Comparison of ENCODE assay signal across 2 cellular contexts in the genomic region with DNA sequence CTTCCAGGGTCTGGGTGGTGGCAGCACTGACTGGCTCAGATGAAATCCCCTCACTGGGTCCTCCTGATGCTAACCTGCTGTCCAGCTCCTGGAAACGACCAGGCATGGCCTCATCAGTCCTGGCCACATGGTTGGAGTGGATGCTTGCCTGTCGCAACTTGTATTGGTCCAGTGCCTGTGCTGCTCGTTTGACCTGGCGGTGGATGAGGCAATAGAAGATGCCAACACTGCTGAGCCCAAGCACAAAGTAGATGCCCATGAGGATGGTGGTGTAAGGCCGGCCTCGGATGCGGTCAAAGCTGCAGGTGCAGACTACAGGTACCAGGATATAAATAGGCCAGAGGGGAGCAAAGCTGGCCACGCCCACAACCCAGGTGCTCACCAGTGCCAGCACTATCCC.
TF ChIP-seq lines count a peak whose summit lies in the region.

No MANE protein-coding gene starts in this region.

TF ChIP-seq in liver, 16 proteins besides CTCF, POLR2A, EP300 and RAD21:
- TF ChIP-seq YY1 (IDR thresholded peaks at IDR 0.05) (no peak), HNF4A (conservative IDR thresholded peaks at IDR 0.05) (no peak), FOXA2 (IDR thresholded peaks at IDR 0.05) (no peak)
- TF ChIP-seq, protein P1, sequence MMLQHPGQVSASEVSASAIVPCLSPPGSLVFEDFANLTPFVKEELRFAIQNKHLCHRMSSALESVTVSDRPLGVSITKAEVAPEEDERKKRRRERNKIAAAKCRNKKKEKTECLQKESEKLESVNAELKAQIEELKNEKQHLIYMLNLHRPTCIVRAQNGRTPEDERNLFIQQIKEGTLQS (IDR thresholded peaks at IDR 0.05) = no peak
- TF ChIP-seq, protein P2, sequence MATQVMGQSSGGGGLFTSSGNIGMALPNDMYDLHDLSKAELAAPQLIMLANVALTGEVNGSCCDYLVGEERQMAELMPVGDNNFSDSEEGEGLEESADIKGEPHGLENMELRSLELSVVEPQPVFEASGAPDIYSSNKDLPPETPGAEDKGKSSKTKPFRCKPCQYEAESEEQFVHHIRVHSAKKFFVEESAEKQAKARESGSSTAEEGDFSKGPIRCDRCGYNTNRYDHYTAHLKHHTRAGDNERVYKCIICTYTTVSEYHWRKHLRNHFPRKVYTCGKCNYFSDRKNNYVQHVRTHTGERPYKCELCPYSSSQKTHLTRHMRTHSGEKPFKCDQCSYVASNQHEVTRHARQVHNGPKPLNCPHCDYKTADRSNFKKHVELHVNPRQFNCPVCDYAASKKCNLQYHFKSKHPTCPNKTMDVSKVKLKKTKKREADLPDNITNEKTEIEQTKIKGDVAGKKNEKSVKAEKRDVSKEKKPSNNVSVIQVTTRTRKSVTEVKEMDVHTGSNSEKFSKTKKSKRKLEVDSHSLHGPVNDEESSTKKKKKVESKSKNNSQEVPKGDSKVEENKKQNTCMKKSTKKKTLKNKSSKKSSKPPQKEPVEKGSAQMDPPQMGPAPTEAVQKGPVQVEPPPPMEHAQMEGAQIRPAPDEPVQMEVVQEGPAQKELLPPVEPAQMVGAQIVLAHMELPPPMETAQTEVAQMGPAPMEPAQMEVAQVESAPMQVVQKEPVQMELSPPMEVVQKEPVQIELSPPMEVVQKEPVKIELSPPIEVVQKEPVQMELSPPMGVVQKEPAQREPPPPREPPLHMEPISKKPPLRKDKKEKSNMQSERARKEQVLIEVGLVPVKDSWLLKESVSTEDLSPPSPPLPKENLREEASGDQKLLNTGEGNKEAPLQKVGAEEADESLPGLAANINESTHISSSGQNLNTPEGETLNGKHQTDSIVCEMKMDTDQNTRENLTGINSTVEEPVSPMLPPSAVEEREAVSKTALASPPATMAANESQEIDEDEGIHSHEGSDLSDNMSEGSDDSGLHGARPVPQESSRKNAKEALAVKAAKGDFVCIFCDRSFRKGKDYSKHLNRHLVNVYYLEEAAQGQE (IDR thresholded peaks at IDR 0.05) = peak; percentile 70
- TF ChIP-seq, protein P3, sequence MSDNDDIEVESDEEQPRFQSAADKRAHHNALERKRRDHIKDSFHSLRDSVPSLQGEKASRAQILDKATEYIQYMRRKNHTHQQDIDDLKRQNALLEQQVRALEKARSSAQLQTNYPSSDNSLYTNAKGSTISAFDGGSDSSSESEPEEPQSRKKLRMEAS (IDR thresholded peaks at IDR 0.05) = no peak

TF ChIP-seq in HepG2, 621 proteins besides CTCF, POLR2A, EP300 and RAD21:
- TF ChIP-seq, protein P4, sequence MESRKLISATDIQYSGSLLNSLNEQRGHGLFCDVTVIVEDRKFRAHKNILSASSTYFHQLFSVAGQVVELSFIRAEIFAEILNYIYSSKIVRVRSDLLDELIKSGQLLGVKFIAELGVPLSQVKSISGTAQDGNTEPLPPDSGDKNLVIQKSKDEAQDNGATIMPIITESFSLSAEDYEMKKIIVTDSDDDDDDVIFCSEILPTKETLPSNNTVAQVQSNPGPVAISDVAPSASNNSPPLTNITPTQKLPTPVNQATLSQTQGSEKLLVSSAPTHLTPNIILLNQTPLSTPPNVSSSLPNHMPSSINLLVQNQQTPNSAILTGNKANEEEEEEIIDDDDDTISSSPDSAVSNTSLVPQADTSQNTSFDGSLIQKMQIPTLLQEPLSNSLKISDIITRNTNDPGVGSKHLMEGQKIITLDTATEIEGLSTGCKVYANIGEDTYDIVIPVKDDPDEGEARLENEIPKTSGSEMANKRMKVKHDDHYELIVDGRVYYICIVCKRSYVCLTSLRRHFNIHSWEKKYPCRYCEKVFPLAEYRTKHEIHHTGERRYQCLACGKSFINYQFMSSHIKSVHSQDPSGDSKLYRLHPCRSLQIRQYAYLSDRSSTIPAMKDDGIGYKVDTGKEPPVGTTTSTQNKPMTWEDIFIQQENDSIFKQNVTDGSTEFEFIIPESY (CRISPR knock-in tag; IDR thresholded peaks at IDR 0.05) = no peak
- TF ChIP-seq, protein P5, sequence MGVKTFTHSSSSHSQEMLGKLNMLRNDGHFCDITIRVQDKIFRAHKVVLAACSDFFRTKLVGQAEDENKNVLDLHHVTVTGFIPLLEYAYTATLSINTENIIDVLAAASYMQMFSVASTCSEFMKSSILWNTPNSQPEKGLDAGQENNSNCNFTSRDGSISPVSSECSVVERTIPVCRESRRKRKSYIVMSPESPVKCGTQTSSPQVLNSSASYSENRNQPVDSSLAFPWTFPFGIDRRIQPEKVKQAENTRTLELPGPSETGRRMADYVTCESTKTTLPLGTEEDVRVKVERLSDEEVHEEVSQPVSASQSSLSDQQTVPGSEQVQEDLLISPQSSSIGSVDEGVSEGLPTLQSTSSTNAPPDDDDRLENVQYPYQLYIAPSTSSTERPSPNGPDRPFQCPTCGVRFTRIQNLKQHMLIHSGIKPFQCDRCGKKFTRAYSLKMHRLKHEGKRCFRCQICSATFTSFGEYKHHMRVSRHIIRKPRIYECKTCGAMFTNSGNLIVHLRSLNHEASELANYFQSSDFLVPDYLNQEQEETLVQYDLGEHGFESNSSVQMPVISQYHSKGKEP (CRISPR knock-in tag; IDR thresholded peaks at IDR 0.05) = no peak
- no peak for TF ChIP-seq ZNF335 (CRISPR knock-in tag; IDR thresholded peaks at IDR 0.05)
- no peak for TF ChIP-seq ZNF235 (CRISPR knock-in tag; IDR thresholded peaks at IDR 0.05; ENCODE audit: borderline replicate concordance)
- TF ChIP-seq FOXA1 (IDR thresholded peaks at IDR 0.05) = no peak
- TF ChIP-seq FOXA1 (CRISPR knock-in tag; IDR thresholded peaks at IDR 0.05) = no peak
- no peak for TF ChIP-seq NFE2 (CRISPR knock-in tag; IDR thresholded peaks at IDR 0.05)
- TF ChIP-seq NRL (CRISPR knock-in tag; IDR thresholded peaks at IDR 0.05; ENCODE audit: borderline replicate concordance) = no peak
- TF ChIP-seq, protein P6, sequence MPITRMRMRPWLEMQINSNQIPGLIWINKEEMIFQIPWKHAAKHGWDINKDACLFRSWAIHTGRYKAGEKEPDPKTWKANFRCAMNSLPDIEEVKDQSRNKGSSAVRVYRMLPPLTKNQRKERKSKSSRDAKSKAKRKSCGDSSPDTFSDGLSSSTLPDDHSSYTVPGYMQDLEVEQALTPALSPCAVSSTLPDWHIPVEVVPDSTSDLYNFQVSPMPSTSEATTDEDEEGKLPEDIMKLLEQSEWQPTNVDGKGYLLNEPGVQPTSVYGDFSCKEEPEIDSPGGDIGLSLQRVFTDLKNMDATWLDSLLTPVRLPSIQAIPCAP (CRISPR knock-in tag; IDR thresholded peaks at IDR 0.05; ENCODE audit: low read depth) = no peak
- no peak for TF ChIP-seq SMC3 (IDR thresholded peaks at IDR 0.05; ENCODE audit: low read length)
- TF ChIP-seq, protein P7, sequence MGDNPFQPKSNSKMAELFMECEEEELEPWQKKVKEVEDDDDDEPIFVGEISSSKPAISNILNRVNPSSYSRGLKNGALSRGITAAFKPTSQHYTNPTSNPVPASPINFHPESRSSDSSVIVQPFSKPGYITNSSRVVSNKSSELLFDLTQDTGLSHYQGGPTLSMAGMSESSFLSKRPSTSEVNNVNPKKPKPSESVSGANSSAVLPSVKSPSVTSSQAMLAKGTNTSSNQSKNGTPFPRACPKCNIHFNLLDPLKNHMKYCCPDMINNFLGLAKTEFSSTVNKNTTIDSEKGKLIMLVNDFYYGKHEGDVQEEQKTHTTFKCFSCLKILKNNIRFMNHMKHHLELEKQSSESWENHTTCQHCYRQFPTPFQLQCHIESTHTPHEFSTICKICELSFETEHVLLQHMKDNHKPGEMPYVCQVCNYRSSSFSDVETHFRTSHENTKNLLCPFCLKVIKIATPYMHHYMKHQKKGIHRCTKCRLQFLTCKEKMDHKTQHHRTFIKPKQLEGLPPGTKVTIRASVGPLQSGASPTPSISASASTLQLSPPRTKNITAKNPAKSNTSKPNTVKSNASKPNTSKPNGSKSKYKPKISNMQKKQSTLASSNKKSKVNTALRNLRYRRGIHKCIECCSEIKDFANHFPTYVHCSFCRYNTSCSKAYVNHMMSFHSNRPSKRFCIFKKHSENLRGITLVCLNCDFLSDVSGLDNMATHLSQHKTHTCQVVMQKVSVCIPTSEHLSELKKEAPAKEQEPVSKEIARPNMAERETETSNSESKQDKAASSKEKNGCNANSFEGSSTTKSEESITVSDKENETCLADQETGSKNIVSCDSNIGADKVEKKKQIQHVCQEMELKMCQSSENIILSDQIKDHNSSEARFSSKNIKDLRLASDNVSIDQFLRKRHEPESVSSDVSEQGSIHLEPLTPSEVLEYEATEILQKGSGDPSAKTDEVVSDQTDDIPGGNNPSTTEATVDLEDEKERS (CRISPR knock-in tag; IDR thresholded peaks at IDR 0.05) = no peak
- no peak for TF ChIP-seq ASH2L (IDR thresholded peaks at IDR 0.05; ENCODE audit: insufficient read length, low read depth, low read length)
- TF ChIP-seq, protein P8, sequence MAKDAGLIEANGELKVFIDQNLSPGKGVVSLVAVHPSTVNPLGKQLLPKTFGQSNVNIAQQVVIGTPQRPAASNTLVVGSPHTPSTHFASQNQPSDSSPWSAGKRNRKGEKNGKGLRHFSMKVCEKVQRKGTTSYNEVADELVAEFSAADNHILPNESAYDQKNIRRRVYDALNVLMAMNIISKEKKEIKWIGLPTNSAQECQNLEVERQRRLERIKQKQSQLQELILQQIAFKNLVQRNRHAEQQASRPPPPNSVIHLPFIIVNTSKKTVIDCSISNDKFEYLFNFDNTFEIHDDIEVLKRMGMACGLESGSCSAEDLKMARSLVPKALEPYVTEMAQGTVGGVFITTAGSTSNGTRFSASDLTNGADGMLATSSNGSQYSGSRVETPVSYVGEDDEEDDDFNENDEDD (CRISPR knock-in tag; IDR thresholded peaks at IDR 0.05; ENCODE audit: borderline replicate concordance) = no peak
- TF ChIP-seq CAMTA2 (CRISPR knock-in tag; IDR thresholded peaks at IDR 0.05; ENCODE audit: borderline replicate concordance) = no peak
- TF ChIP-seq CEBPB (IDR thresholded peaks at IDR 0.05; ENCODE audit: borderline replicate concordance, low read depth, low read length) = no peak
- TF ChIP-seq, protein P9, sequence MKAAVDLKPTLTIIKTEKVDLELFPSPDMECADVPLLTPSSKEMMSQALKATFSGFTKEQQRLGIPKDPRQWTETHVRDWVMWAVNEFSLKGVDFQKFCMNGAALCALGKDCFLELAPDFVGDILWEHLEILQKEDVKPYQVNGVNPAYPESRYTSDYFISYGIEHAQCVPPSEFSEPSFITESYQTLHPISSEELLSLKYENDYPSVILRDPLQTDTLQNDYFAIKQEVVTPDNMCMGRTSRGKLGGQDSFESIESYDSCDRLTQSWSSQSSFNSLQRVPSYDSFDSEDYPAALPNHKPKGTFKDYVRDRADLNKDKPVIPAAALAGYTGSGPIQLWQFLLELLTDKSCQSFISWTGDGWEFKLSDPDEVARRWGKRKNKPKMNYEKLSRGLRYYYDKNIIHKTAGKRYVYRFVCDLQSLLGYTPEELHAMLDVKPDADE (CRISPR knock-in tag; IDR thresholded peaks at IDR 0.05) = no peak
- no peak for TF ChIP-seq ZNF670 (CRISPR knock-in tag; IDR thresholded peaks at IDR 0.05; ENCODE audit: borderline replicate concordance)
- no peak for TF ChIP-seq ZFP1 (CRISPR knock-in tag; IDR thresholded peaks at IDR 0.05)
- TF ChIP-seq, protein P10, sequence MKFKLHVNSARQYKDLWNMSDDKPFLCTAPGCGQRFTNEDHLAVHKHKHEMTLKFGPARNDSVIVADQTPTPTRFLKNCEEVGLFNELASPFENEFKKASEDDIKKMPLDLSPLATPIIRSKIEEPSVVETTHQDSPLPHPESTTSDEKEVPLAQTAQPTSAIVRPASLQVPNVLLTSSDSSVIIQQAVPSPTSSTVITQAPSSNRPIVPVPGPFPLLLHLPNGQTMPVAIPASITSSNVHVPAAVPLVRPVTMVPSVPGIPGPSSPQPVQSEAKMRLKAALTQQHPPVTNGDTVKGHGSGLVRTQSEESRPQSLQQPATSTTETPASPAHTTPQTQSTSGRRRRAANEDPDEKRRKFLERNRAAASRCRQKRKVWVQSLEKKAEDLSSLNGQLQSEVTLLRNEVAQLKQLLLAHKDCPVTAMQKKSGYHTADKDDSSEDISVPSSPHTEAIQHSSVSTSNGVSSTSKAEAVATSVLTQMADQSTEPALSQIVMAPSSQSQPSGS (CRISPR knock-in tag; IDR thresholded peaks at IDR 0.05) = no peak
- TF ChIP-seq PHF5A (CRISPR knock-in tag; IDR thresholded peaks at IDR 0.05; ENCODE audit: low read depth, unreplicated experiment) = no peak
